ENCODE assay signal across 23 cellular contexts in the genomic region with DNA sequence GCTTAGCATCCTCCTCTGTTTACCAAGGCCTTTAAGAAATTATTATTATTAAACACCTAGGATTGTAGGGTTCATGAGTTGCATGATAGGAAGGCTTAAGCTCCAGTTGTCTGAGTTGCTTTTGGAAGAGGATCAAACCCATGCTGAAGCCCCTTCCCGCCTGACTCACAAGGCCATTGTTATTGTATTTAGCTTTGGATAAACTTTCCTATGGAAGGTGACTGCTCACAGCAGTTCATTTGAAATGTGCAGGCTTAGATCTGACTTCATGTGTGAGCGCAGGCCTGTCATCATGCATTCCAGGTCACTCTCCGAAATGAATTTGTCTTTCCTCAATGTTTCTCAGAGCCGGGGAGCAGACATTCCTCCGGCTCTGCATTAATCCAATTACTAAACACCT.
"Had no signal": no experiment of that assay in that cellular context is flagged by ENCODE, and none has a peak within 500 bp of the region (broad histone marks: within the 10 kb centered on the region; RNA-seq: fewer than 3 reads in every experiment).

No MANE protein-coding gene starts in this region.

- H3K4me1 Mint-ChIP-seq: memory B cell; natural killer cell; stimulated activated effector memory CD8-positive, alpha-beta T cell treated with anti-CD3 and anti-CD28 coated beads, Interleukin-12 subunit alpha, Interleukin-12 subunit beta, amount 100 ng/mL, for 72 hours had no signal

- H3K36me3 Mint-ChIP-seq: memory B cell; natural killer cell; stimulated activated effector memory CD8-positive, alpha-beta T cell treated with anti-CD3 and anti-CD28 coated beads, Interleukin-12 subunit alpha, Interleukin-12 subunit beta, amount 100 ng/mL, for 72 hours had no signal

- DNase-seq: cortex of kidney; effector memory CD8-positive, alpha-beta T cell; erythroblast; esophagus squamous epithelium; foreskin fibroblast; gastrocnemius medialis; head of caudate nucleus; kidney; natural killer cell; right cardiac atrium; sigmoid colon; stimulated activated CD4-positive, alpha-beta T cell treated with anti-CD3 and anti-CD28 coated beads, Interleukin-2, amount 100 ng/mL, for 24 hours; stimulated activated CD4-positive, alpha-beta T cell treated with anti-CD3 and anti-CD28 coated beads, Interleukin-4, amount 100 ng/mL, for 24 hours; stimulated activated naive CD4-positive, alpha-beta T cell treated with Interleukin-2 at 50 U/mL for 16 hours; stomach; thyroid gland; trophoblast cell had no signal

- H3K27me3 ChIP-seq: esophagus squamous epithelium, gastrocnemius medialis, sigmoid colon, stomach, thyroid gland, vagina had no signal

- H3K4me3 Mint-ChIP-seq: effector memory CD8-positive, alpha-beta T cell; memory B cell; natural killer cell; stimulated activated effector memory CD8-positive, alpha-beta T cell treated with anti-CD3 and anti-CD28 coated beads, Interleukin-12 subunit alpha, Interleukin-12 subunit beta, amount 100 ng/mL, for 72 hours had no signal

- H3K27ac Mint-ChIP-seq: effector memory CD8-positive, alpha-beta T cell; memory B cell; natural killer cell; progenitor cell of endocrine pancreas; stimulated activated effector memory CD8-positive, alpha-beta T cell treated with anti-CD3 and anti-CD28 coated beads, Interleukin-12 subunit alpha, Interleukin-12 subunit beta, amount 100 ng/mL, for 72 hours had no signal

- H3K4me1 ChIP-seq: gastrocnemius medialis, parathyroid adenoma had no signal

- H3K9me3 Mint-ChIP-seq: effector memory CD8-positive, alpha-beta T cell; memory B cell; stimulated activated effector memory CD8-positive, alpha-beta T cell treated with anti-CD3 and anti-CD28 coated beads, Interleukin-12 subunit alpha, Interleukin-12 subunit beta, amount 100 ng/mL, for 72 hours had no signal

- H3K4me3 ChIP-seq: esophagus squamous epithelium, gastrocnemius medialis, lung, sigmoid colon, stomach, thyroid gland, vagina had no signal

- H3K27me3 Mint-ChIP-seq: progenitor cell of endocrine pancreas had no signal

- H3K27ac ChIP-seq: esophagus squamous epithelium, gastrocnemius medialis, parathyroid adenoma, sigmoid colon, stomach, thyroid gland, vagina had no signal

- H3K36me3 ChIP-seq: esophagus squamous epithelium, gastrocnemius medialis, sigmoid colon, stomach, thyroid gland, vagina had no signal

- H3K9me3 ChIP-seq: esophagus squamous epithelium, gastrocnemius medialis, sigmoid colon, stomach, thyroid gland, vagina had no signal
